Comparison of ENCODE assay signal across 9 cellular contexts in genomic region chr3:69199942-69200341, GRCh38.
DNase-seq lines count a peak whose midpoint lies in the region; ATAC-seq and TF ChIP-seq lines count a peak whose summit lies in the region.
"Had no signal": no experiment of that assay in that cellular context is flagged by ENCODE, and none has a peak within 500 bp of the region (broad histone marks: within the 10 kb centered on the region; RNA-seq: fewer than 3 reads in every experiment).

No MANE protein-coding gene starts in this region.

- H3K36me3 Mint-ChIP-seq in activated CD8-positive, alpha-beta T cell treated with anti-CD3 and anti-CD28 coated beads for 36 hours (ENCODE audit: low read depth) = peaks cover 28% of the 10 kb centered on the region
- H3K36me3 Mint-ChIP-seq: stimulated activated memory B cell treated with anti-CD40 and anti-IgM and Interleukin-4, amounts not matched to agents 10 μg/mL and 1 μg/mL and 100 μg/mL, for 72 hours had no signal

- no peak overlapping the region for H3K9ac ChIP-seq in HUES48 (ENCODE audit: low read depth, low read length)
- H3K9ac ChIP-seq in skeletal muscle satellite cell (ENCODE audit: low read depth, low read length) = no peak overlapping the region

- CTCF ChIA-PET in activated CD8-positive, alpha-beta T cell treated with anti-CD3 and anti-CD28 coated beads for 36 hours (lab: Charles Lee) = interaction anchor here (0.6 to 7.1 kb wide), 11 partner anchors 11 to 124 kb away, joined by 3 to 60 read pairs (median 3); no protein-coding TSS in a partner anchor

- H3K9me3 Mint-ChIP-seq in activated CD8-positive, alpha-beta T cell treated with anti-CD3 and anti-CD28 coated beads for 36 hours = no peaks in the 10 kb centered on the region
- H3K9me3 Mint-ChIP-seq: stimulated activated memory B cell treated with anti-CD40 and anti-IgM and Interleukin-4, amounts not matched to agents 10 μg/mL and 1 μg/mL and 100 μg/mL, for 72 hours had no signal

- peak overlapping the region; percentile 89 for H3K27ac Mint-ChIP-seq in activated CD8-positive, alpha-beta T cell treated with anti-CD3 and anti-CD28 coated beads for 36 hours
- H3K27ac Mint-ChIP-seq: stimulated activated memory B cell treated with anti-CD40 and anti-IgM and Interleukin-4, amounts not matched to agents 10 μg/mL and 1 μg/mL and 100 μg/mL, for 72 hours had no signal

- H3K36me3 ChIP-seq in HUES48 (ENCODE audit: control insufficient read depth, insufficient read depth, low read length) = no peaks in the 10 kb centered on the region
- H3K36me3 ChIP-seq in skeletal muscle satellite cell (ENCODE audit: insufficient read depth, low read length) = no peaks in the 10 kb centered on the region

- ATAC-seq in activated CD8-positive, alpha-beta T cell treated with anti-CD3 and anti-CD28 coated beads for 36 hours = no peak
- ATAC-seq in GM21529 (IDR thresholded peaks at IDR 0.05; ENCODE audit: unreplicated experiment) (no peak), HG02759 (IDR thresholded peaks at IDR 0.05; ENCODE audit: unreplicated experiment) (no peak), GM19463 (IDR thresholded peaks at IDR 0.05; ENCODE audit: unreplicated experiment) (no peak), GM18907 (IDR thresholded peaks at IDR 0.05; ENCODE audit: unreplicated experiment) (no peak)
- ATAC-seq: stimulated activated memory B cell treated with anti-CD40 and anti-IgM and Interleukin-4, amounts not matched to agents 10 μg/mL and 1 μg/mL and 100 μg/mL, for 72 hours had no signal

- H3K9me3 ChIP-seq in HUES48 (ENCODE audit: control insufficient read depth, insufficient read depth, low read length) = no peaks in the 10 kb centered on the region
- H3K9me3 ChIP-seq in skeletal muscle satellite cell (replicated peaks; ENCODE audit: low read length) = no peaks in the 10 kb centered on the region

- POLR2A ChIA-PET in activated CD8-positive, alpha-beta T cell treated with anti-CD3 and anti-CD28 coated beads for 36 hours (lab: Charles Lee) = interaction anchor here (0.7 to 2.3 kb wide), 8 partner anchors 10 to 118 kb away, joined by 3 to 13 read pairs (median 5); no protein-coding TSS in a partner anchor

- no peak for TF ChIP-seq CTCF in activated CD8-positive, alpha-beta T cell treated with anti-CD3 and anti-CD28 coated beads for 36 hours (IDR thresholded peaks at IDR 0.05)
- no peak for TF ChIP-seq CTCF in fibroblast of villous mesenchyme (IDR thresholded peaks at IDR 0.05; ENCODE audit: insufficient read depth, low read depth, low read length)

- H3K27ac ChIP-seq in HUES48 (ENCODE audit: low read depth, low read length) = peak overlapping the region; percentile 79

- peaks cover 74% of the 10 kb centered on the region for H3K4me1 Mint-ChIP-seq in activated CD8-positive, alpha-beta T cell treated with anti-CD3 and anti-CD28 coated beads for 36 hours (ENCODE audit: low read depth)

- H3K4me2 ChIP-seq in skeletal muscle satellite cell (ENCODE audit: low read length) = peak overlapping the region; percentile 69

- no peak overlapping the region for H3K4me3 ChIP-seq in HUES48 (ENCODE audit: low read depth, low read length)
- peak overlapping the region; percentile 37 for H3K4me3 ChIP-seq in fibroblast of villous mesenchyme (ENCODE audit: low read depth, low read length)
- H3K4me3 ChIP-seq in skeletal muscle satellite cell (ENCODE audit: low read length) = no peak overlapping the region

- intact Hi-C loops in activated CD8-positive, alpha-beta T cell treated with anti-CD3 and anti-CD28 coated beads for 36 hours (cut with micrococcal nuclease) = loop anchor here (2.0 to 5.0 kb wide), 4 partner anchors 37 to 105 kb away; no protein-coding TSS in a partner anchor

- no peaks in the 10 kb centered on the region for H3K27me3 Mint-ChIP-seq in activated CD8-positive, alpha-beta T cell treated with anti-CD3 and anti-CD28 coated beads for 36 hours

- H3K4me1 ChIP-seq in HUES48 (ENCODE audit: control insufficient read depth, insufficient read depth, low read length) (peaks cover 8% of the 10 kb centered on the region), skeletal muscle satellite cell (ENCODE audit: control insufficient read depth, insufficient read depth, low read length) (peaks cover 15% of the 10 kb centered on the region)

- H3K27me3 ChIP-seq in HUES48 (ENCODE audit: control insufficient read depth, insufficient read depth, low read length) = no peaks in the 10 kb centered on the region
- no peaks in the 10 kb centered on the region for H3K27me3 ChIP-seq in skeletal muscle satellite cell (ENCODE audit: control insufficient read depth, insufficient read depth, low read length)

- H3K4me3 Mint-ChIP-seq in activated CD8-positive, alpha-beta T cell treated with anti-CD3 and anti-CD28 coated beads for 36 hours = peak overlapping the region; percentile 74

- no peak for DNase-seq in activated CD8-positive, alpha-beta T cell treated with anti-CD3 and anti-CD28 coated beads for 36 hours
- DNase-seq in fibroblast of villous mesenchyme (ENCODE audit: low read depth) = no peak
